In the genomic region with DNA sequence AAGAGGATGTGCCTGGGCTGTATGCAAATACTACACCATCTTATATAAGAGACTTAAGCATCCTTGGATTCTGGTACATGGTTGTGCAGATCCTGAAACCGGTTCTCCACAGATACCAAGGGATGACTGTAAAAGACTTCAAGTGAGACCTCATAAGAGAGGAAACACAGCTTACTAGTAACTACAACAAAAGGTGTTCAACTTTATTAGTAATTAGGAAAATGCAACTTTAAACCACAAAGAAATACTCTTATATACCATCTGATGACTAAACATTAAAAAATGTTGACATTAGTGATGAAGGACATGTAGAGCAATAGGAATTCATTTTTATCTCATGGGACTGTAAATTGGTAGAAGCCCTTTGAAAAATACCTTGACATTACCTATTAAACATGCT, we compare ENCODE assay signal across 15 cellular contexts.
"Had no signal": no experiment of that assay in that cellular context is flagged by ENCODE, and none has a peak within 500 bp of the region (broad histone marks: within the 10 kb centered on the region; RNA-seq: fewer than 3 reads in every experiment).

No MANE protein-coding gene starts in this region.

- DNase-seq: activated CD4-positive, alpha-beta memory T cell treated with anti-CD3 and anti-CD28 coated beads, Interleukin-2, amount 10 ng/mL, durations not matched to agents 7 days and 5 days; activated CD4-positive, alpha-beta T cell treated with anti-CD3 and anti-CD28 coated beads, Interleukin-2, amount 10 ng/mL, durations not matched to agents 24 days and 14 days; activated CD8-positive, alpha-beta memory T cell treated with anti-CD3 and anti-CD28 coated beads, Interleukin-2, amount 10 ng/mL, durations not matched to agents 7 days and 5 days; activated gamma-delta T cell treated with Interleukin-2 at 50 U/mL for 16 hours; aorta; brain microvascular endothelial cell; endodermal cell; heart right ventricle; left ventricle myocardium inferior; ovary; spleen; stimulated activated CD4-positive, alpha-beta T cell treated with anti-CD3 and anti-CD28 coated beads, Interleukin-4, amount 100 ng/mL, for 1 hour; stimulated activated naive CD4-positive, alpha-beta T cell; T-helper 2 cell had no signal

- ATAC-seq: activated CD8-positive, alpha-beta memory T cell treated with anti-CD3 and anti-CD28 coated beads, Interleukin-2, amount 10 ng/mL, durations not matched to agents 7 days and 5 days; heart right ventricle; natural killer cell treated with Interleukin-12 subunit alpha and Interleukin-12 subunit beta and Interleukin-15 and Interleukin-18, amount 100 ng/mL, for 72 hours had no signal
